Comparison of ENCODE assay signal across 27 cellular contexts in genomic region chr10:115744089-115744488, GRCh38.
"Had no signal": no experiment of that assay in that cellular context is flagged by ENCODE, and none has a peak within 500 bp of the region (broad histone marks: within the 10 kb centered on the region; RNA-seq: fewer than 3 reads in every experiment).

No MANE protein-coding gene starts in this region.

- H3K27ac ChIP-seq: stomach, suprapubic skin, testis, thoracic aorta, thyroid gland, tibial artery, tibial nerve, transverse colon, upper lobe of left lung, upper lobe of right lung, uterus, vagina had no signal

- H3K4me1 ChIP-seq: stomach, suprapubic skin, testis, thyroid gland, tibial artery, tibial nerve, transverse colon, upper lobe of left lung, upper lobe of right lung, uterus, vagina had no signal

- ATAC-seq: stimulated activated effector memory CD8-positive, alpha-beta T cell treated with anti-CD3 and anti-CD28 coated beads, Interleukin-12 subunit alpha, Interleukin-12 subunit beta, amount 100 ng/mL, for 72 hours; stimulated activated memory B cell treated with anti-CD40 and anti-IgM and Interleukin-4, amounts not matched to agents 10 μg/mL and 1 μg/mL and 100 μg/mL, for 72 hours; stimulated activated naive B cell treated with anti-CD40 and anti-IgM and Interleukin-4, amounts not matched to agents 10 μg/mL and 1 μg/mL and 100 μg/mL, for 72 hours; stimulated activated naive CD8-positive, alpha-beta T cell treated with anti-CD3 and anti-CD28 coated beads, Interleukin-15, amount 100 ng/mL, for 72 hours; stimulated activated naive CD8-positive, alpha-beta T cell treated with anti-CD3 and anti-CD28 coated beads, Interleukin-15, Interleukin-2, amounts not matched to agents 100 U/mL and 50 U/mL, for 24 hours; upper lobe of right lung had no signal

- H3K27me3 ChIP-seq: stomach, suprapubic skin, testis, thyroid gland, tibial artery, tibial nerve, transverse colon, upper lobe of left lung, upper lobe of right lung, uterus, vagina had no signal

- DNase-seq: stimulated activated CD4-positive, alpha-beta T cell treated with anti-CD3 and anti-CD28 coated beads, Interleukin-2, amount 100 ng/mL, for 48 hours; stimulated activated CD4-positive, alpha-beta T cell treated with anti-CD3 and anti-CD28 coated beads, Interleukin-4, amount 100 ng/mL, for 1 hour; stimulated activated CD4-positive, alpha-beta T cell treated with anti-CD3 and anti-CD28 coated beads, Interleukin-4, amount 100 ng/mL, for 24 hours; stimulated activated CD4-positive, alpha-beta T cell treated with anti-CD3 and anti-CD28 coated beads, Interleukin-4, amount 100 ng/mL, for 4 hours; stimulated activated CD8-positive, alpha-beta memory T cell treated with anti-CD3 and anti-CD28 coated beads, Interleukin-4, amount 100 ng/mL, for 48 hours; stimulated activated naive B cell treated with anti-CD40 and anti-IgM and Interleukin-4, amounts not matched to agents 10 μg/mL and 1 μg/mL and 100 μg/mL, for 72 hours; stimulated activated naive CD4-positive, alpha-beta T cell; stimulated activated naive CD4-positive, alpha-beta T cell treated with Interleukin-2 at 50 U/mL for 16 hours; stimulated activated naive CD8-positive, alpha-beta T cell treated with anti-CD3 and anti-CD28 coated beads, Interleukin-15, amount 100 ng/mL, for 72 hours; stimulated activated naive CD8-positive, alpha-beta T cell treated with anti-CD3 and anti-CD28 coated beads, Interleukin-15, Interleukin-2, amounts not matched to agents 100 U/mL and 50 U/mL, for 24 hours; stomach; substantia nigra; testis; thyroid gland; tibial artery; transverse colon; trophoblast cell; upper lobe of left lung; upper lobe of right lung; uterus had no signal

- H3K36me3 ChIP-seq: stomach, suprapubic skin, thoracic aorta, thyroid gland, tibial artery, tibial nerve, transverse colon, upper lobe of left lung, upper lobe of right lung, uterus, vagina had no signal

- H3K4me3 ChIP-seq: stomach, suprapubic skin, testis, thoracic aorta, thyroid gland, tibial artery, tibial nerve, transverse colon, upper lobe of left lung, upper lobe of right lung, uterus, vagina had no signal

- H3K9me3 ChIP-seq: stomach, suprapubic skin, testis, thoracic aorta, thyroid gland, tibial artery, tibial nerve, transverse colon, upper lobe of left lung, upper lobe of right lung, uterus, vagina had no signal

- FAIRE-seq: urothelium cell line had no signal
